1 cellular context compared by ENCODE assay signal in the genomic region with DNA sequence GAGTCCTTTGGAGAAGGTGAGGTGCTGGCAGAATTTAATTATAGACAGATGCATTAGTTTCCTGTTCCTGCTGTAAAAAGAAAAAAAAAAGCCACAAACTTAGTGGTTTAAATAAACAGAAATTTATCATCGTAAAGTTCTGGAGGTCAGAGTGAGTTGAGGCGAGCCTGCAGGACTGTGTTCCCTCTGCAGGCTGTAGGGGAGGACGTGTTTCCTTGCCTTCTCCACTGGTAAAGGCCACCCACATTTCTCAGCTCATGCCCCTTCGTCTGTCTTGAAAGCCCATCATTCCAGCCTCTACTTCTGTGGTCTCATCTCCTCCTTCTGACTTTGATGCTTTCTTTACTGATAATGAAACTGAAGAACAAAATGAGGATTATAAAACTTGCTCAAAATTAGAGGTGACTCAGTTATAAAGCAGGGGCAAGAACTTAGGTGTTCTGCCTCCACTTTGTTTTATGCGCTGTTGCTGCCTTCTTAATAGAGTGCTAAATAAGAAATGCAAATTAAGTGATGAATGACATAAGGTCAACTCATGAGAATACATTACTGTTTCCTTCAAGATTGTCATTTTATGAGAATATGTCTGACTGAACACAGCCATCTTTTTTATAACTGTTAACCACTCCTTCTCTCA.
TF ChIP-seq lines count a peak whose summit lies in the region.

No MANE protein-coding gene starts in this region.

TF ChIP-seq in GM23338, 12 proteins besides CTCF, POLR2A, EP300 and RAD21 (continued from another document):
- TF ChIP-seq, protein P1, sequence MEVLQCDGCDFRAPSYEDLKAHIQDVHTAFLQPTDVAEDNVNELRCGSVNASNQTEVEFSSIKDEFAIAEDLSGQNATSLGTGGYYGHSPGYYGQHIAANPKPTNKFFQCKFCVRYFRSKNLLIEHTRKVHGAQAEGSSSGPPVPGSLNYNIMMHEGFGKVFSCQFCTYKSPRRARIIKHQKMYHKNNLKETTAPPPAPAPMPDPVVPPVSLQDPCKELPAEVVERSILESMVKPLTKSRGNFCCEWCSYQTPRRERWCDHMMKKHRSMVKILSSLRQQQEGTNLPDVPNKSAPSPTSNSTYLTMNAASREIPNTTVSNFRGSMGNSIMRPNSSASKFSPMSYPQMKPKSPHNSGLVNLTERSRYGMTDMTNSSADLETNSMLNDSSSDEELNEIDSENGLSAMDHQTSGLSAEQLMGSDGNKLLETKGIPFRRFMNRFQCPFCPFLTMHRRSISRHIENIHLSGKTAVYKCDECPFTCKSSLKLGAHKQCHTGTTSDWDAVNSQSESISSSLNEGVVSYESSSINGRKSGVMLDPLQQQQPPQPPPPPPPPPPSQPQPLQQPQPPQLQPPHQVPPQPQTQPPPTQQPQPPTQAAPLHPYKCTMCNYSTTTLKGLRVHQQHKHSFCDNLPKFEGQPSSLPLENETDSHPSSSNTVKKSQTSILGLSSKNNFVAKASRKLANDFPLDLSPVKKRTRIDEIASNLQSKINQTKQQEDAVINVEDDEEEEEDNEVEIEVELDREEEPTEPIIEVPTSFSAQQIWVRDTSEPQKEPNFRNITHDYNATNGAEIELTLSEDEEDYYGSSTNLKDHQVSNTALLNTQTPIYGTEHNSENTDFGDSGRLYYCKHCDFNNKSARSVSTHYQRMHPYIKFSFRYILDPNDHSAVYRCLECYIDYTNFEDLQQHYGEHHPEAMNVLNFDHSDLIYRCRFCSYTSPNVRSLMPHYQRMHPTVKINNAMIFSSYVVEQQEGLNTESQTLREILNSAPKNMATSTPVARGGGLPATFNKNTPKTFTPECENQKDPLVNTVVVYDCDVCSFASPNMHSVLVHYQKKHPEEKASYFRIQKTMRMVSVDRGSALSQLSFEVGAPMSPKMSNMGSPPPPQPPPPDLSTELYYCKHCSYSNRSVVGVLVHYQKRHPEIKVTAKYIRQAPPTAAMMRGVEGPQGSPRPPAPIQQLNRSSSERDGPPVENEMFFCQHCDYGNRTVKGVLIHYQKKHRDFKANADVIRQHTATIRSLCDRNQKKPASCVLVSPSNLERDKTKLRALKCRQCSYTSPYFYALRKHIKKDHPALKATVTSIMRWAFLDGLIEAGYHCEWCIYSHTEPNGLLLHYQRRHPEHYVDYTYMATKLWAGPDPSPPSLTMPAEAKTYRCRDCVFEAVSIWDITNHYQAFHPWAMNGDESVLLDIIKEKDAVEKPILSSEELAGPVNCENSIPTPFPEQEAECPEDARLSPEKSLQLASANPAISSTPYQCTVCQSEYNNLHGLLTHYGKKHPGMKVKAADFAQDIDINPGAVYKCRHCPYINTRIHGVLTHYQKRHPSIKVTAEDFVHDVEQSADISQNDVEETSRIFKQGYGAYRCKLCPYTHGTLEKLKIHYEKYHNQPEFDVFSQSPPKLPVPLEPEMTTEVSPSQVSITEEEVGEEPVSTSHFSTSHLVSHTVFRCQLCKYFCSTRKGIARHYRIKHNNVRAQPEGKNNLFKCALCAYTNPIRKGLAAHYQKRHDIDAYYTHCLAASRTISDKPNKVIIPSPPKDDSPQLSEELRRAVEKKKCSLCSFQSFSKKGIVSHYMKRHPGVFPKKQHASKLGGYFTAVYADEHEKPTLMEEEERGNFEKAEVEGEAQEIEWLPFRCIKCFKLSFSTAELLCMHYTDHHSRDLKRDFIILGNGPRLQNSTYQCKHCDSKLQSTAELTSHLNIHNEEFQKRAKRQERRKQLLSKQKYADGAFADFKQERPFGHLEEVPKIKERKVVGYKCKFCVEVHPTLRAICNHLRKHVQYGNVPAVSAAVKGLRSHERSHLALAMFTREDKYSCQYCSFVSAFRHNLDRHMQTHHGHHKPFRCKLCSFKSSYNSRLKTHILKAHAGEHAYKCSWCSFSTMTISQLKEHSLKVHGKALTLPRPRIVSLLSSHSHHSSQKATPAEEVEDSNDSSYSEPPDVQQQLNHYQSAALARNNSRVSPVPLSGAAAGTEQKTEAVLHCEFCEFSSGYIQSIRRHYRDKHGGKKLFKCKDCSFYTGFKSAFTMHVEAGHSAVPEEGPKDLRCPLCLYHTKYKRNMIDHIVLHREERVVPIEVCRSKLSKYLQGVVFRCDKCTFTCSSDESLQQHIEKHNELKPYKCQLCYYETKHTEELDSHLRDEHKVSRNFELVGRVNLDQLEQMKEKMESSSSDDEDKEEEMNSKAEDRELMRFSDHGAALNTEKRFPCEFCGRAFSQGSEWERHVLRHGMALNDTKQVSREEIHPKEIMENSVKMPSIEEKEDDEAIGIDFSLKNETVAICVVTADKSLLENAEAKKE (CRISPR knock-in tag; IDR thresholded peaks at IDR 0.05), result no peak
